23 cellular contexts compared by ENCODE assay signal in genomic region chr1:93778457-93778856, GRCh38.
"Had no signal": no experiment of that assay in that cellular context is flagged by ENCODE, and none has a peak within 500 bp of the region (broad histone marks: within the 10 kb centered on the region; RNA-seq: fewer than 3 reads in every experiment).

No MANE protein-coding gene starts in this region.

- DNase-seq: activated CD4-positive, alpha-beta T cell treated with anti-CD3 and anti-CD28 coated beads for 36 hours; activated CD8-positive, alpha-beta memory T cell treated with anti-CD3 and anti-CD28 coated beads, Interleukin-2, amount 50 U/mL, for 4 hours; activated CD8-positive, alpha-beta T cell treated with anti-CD3 and anti-CD28 coated beads for 36 hours; activated effector memory CD4-positive, alpha-beta T cell treated with Interleukin-2 at 50 U/mL for 16 hours; activated naive CD4-positive, alpha-beta T cell; activated T-cell treated with anti-CD3 and anti-CD28 coated beads, Interleukin-2, amount 50 U/mL, for 72 hours; amniotic stem cell; body of pancreas; MM.1S; NCI-H1105 treated with DMSO at 0.1 percent for 48 hours; NCI-H1436 treated with DMSO at 0.1 percent for 48 hours; NCI-H187; NCI-H2171; NCI-H2227 treated with DMSO at 0.1 percent for 48 hours; NCI-H446 treated with DMSO at 0.1 percent for 48 hours; NCI-H526 treated with DMSO at 0.1 percent for 48 hours; SIG-M5; T-helper 17 cell; T1000 had no signal

- H3K9me3 Mint-ChIP-seq: activated CD8-positive, alpha-beta T cell treated with anti-CD3 and anti-CD28 coated beads for 36 hours; activated naive CD4-positive, alpha-beta T cell treated with anti-CD3 and anti-CD28 coated beads, Interleukin-2, amount 50 U/mL, for 24 hours; activated T-cell treated with anti-CD3 and anti-CD28 coated beads, Interleukin-2, amount 50 U/mL, for 72 hours; central memory CD8-positive, alpha-beta T cell had no signal

- H3K4me1 ChIP-seq: ascending aorta, body of pancreas had no signal

- H3K36me3 ChIP-seq: ascending aorta had no signal

- H3K27ac ChIP-seq: ascending aorta, body of pancreas, VCaP had no signal

- H3K9me3 ChIP-seq: ascending aorta, body of pancreas had no signal

- H3K4me1 Mint-ChIP-seq: activated CD4-positive, alpha-beta T cell treated with anti-CD3 and anti-CD28 coated beads for 36 hours; activated naive CD4-positive, alpha-beta T cell treated with anti-CD3 and anti-CD28 coated beads, Interleukin-2, amount 50 U/mL, for 24 hours; central memory CD8-positive, alpha-beta T cell had no signal

- H3K27ac Mint-ChIP-seq: activated CD4-positive, alpha-beta T cell treated with anti-CD3 and anti-CD28 coated beads for 36 hours; activated CD8-positive, alpha-beta T cell treated with anti-CD3 and anti-CD28 coated beads for 36 hours; activated naive CD4-positive, alpha-beta T cell treated with anti-CD3 and anti-CD28 coated beads, Interleukin-2, amount 50 U/mL, for 24 hours; activated T-cell treated with anti-CD3 and anti-CD28 coated beads, Interleukin-2, amount 50 U/mL, for 72 hours; T-helper 17 cell had no signal

- H3K4me3 Mint-ChIP-seq: activated CD4-positive, alpha-beta T cell treated with anti-CD3 and anti-CD28 coated beads for 36 hours; activated CD8-positive, alpha-beta T cell treated with anti-CD3 and anti-CD28 coated beads for 36 hours; activated naive CD4-positive, alpha-beta T cell treated with anti-CD3 and anti-CD28 coated beads, Interleukin-2, amount 50 U/mL, for 24 hours; activated T-cell treated with anti-CD3 and anti-CD28 coated beads, Interleukin-2, amount 50 U/mL, for 72 hours; central memory CD8-positive, alpha-beta T cell; T-helper 17 cell had no signal

- H3K27me3 Mint-ChIP-seq: activated CD4-positive, alpha-beta T cell treated with anti-CD3 and anti-CD28 coated beads for 36 hours; activated CD8-positive, alpha-beta T cell treated with anti-CD3 and anti-CD28 coated beads for 36 hours; activated naive CD4-positive, alpha-beta T cell treated with anti-CD3 and anti-CD28 coated beads, Interleukin-2, amount 50 U/mL, for 24 hours; central memory CD8-positive, alpha-beta T cell had no signal

- H3K4me3 ChIP-seq: ascending aorta, body of pancreas had no signal

- ATAC-seq: activated CD4-positive, alpha-beta T cell treated with anti-CD3 and anti-CD28 coated beads for 36 hours; activated CD8-positive, alpha-beta T cell treated with anti-CD3 and anti-CD28 coated beads for 36 hours; activated T-cell treated with anti-CD3 and anti-CD28 coated beads, Interleukin-2, amount 50 U/mL, for 72 hours; body of pancreas; T-helper 17 cell had no signal

- H3K27me3 ChIP-seq: ascending aorta, body of pancreas had no signal
